In genomic region chr17:81918762-81919545, GRCh38 we compare ENCODE assay signal across 8 cellular contexts. TPM values are rescaled to one million over a fixed set of nuclear protein-coding genes. Genes with fewer than 3 reads are reported as not detected.
DNase-seq lines count a peak whose midpoint lies in the region; ATAC-seq and TF ChIP-seq lines count a peak whose summit lies in the region.

No MANE protein-coding gene starts in this region.

- no TSS peak for BruUV-seq in MCF 10A (replicated peaks; lab: Mats Ljungman, UMichigan)

- intact Hi-C loops in MCF 10A (cut with micrococcal nuclease) (loop anchor here (10.0 kb wide), 1 partner anchor 54 kb away; the partner anchor contains the start of gene P4HB), breast epithelium (cut with DNase I; ENCODE audit: low total_unique reads) (no loop called here), vagina (cut with DNase I) (no loop called here)

- TF ChIP-seq POLR2A in breast epithelium (IDR thresholded peaks at IDR 0.05) = no peak
- TF ChIP-seq POLR2A in vagina (IDR thresholded peaks at IDR 0.05) = no peak

- H3K36me3 Mint-ChIP-seq in MCF 10A (ENCODE audit: insufficient read depth, unreplicated experiment) = peaks cover 63% of the 10 kb centered on the region

- no peaks in the 10 kb centered on the region for H3K27me3 Mint-ChIP-seq in MCF 10A (ENCODE audit: insufficient read depth, unreplicated experiment)

- peaks cover 9 to 12% of the 10 kb centered on the region in 2 donors for H3K4me1 ChIP-seq in breast epithelium
- H3K4me1 ChIP-seq in vagina = peaks cover 43% of the 10 kb centered on the region

- ATAC-seq in left lobe of liver (peak; percentile 12), HG03520 (IDR thresholded peaks at IDR 0.05; ENCODE audit: unreplicated experiment) (no peak)

- H3K27ac Mint-ChIP-seq in MCF 10A (ENCODE audit: low read depth, unreplicated experiment) = no peak overlapping the region

- H3K36me3 ChIP-seq in breast epithelium (no peaks in the 10 kb centered on the region), vagina (peaks cover 0 to 24% of the 10 kb centered on the region in 2 donors)

- H3K27me3 ChIP-seq in breast epithelium (no peaks in the 10 kb centered on the region), vagina (no peaks in the 10 kb centered on the region)

- H3K9me3 ChIP-seq in breast epithelium = no peaks in the 10 kb centered on the region
- H3K9me3 ChIP-seq in vagina = no peaks in the 10 kb centered on the region

- POLR2A ChIA-PET in MCF 10A (lab: Yijun Ruan, JAX) = no interaction called here

- CTCF ChIA-PET in MCF 10A (lab: Yijun Ruan, JAX) = no interaction called here

- no peaks in the 10 kb centered on the region for H3K9me3 Mint-ChIP-seq in MCF 10A (ENCODE audit: unreplicated experiment)

- no peak for TF ChIP-seq CTCF in MCF 10A (IDR thresholded peaks at IDR 0.05; ENCODE audit: unreplicated experiment)
- TF ChIP-seq CTCF in breast epithelium (IDR thresholded peaks at IDR 0.05) = no peak
- TF ChIP-seq CTCF in vagina (IDR thresholded peaks at IDR 0.05) = no peak

- peak overlapping the region; percentile 87 for H3K4me3 Mint-ChIP-seq in MCF 10A (ENCODE audit: unreplicated experiment)

- H3K27ac ChIP-seq in breast epithelium = no peak overlapping the region
- H3K27ac ChIP-seq in vagina = peak overlapping the region; percentile 66

- DNase-seq in MCF 10A (ENCODE audit: unreplicated experiment) (no peak), breast epithelium (ENCODE audit: low spot score in 2 of 2) (no peak), UCSD-AML1 (lab: John Stamatoyannopoulos, UW; ENCODE audit: unreplicated experiment) (peak; percentile 52), left lobe of liver (ENCODE audit: low spot score) (no peak), vagina (ENCODE audit: extremely low spot score in 2 of 2) (no peak), AG08395 (ENCODE audit: low spot score) (no peak), DMS153 (lab: John Stamatoyannopoulos, UW) (no peak)

- peaks cover 27% of the 10 kb centered on the region for H3K4me1 Mint-ChIP-seq in MCF 10A (ENCODE audit: insufficient read depth, unreplicated experiment)

- H3K4me3 ChIP-seq in breast epithelium = no peak overlapping the region
- H3K4me3 ChIP-seq in vagina = peak overlapping the region in 1 of 2 donors; percentile 59

RNA-seq across cellular contexts. Expression of gene SIRT7, which starts 1.0 kb away (rescaled TPM):
- total RNA-seq in MCF 10A (2022) = 36.6 and 44.8 TPM in 2 replicates
- 10 to 100 TPM; 20.6 to 27.2 (median 25.8) TPM for total RNA-seq in breast epithelium
- 18.0 TPM for total RNA-seq in left lobe of liver
- total RNA-seq in vagina = 47.9 TPM

RNA-seq across cellular contexts. Expression of gene PCYT2, which starts 7.8 kb away (rescaled TPM):
- total RNA-seq in MCF 10A (2022) = 26.5 and 26.8 TPM in 2 replicates
- 10 to 100 TPM; 22.9 to 69.4 (median 35.9) TPM for total RNA-seq in breast epithelium
- 113 TPM for total RNA-seq in left lobe of liver
- 28.0 TPM for total RNA-seq in vagina

RNA-seq across cellular contexts. Expression of gene MAFG, which starts 8.6 kb away (rescaled TPM):
- 38.1 and 48.9 TPM in 2 replicates for total RNA-seq in MCF 10A (2022)
- total RNA-seq in breast epithelium = 10 to 100 TPM; 12.3 to 15.2 (median 14.1) TPM
- total RNA-seq in left lobe of liver = 12.6 TPM
- total RNA-seq in vagina = 18.9 TPM

RNA-seq across cellular contexts. Expression of gene NPB, which starts 16.9 kb away (rescaled TPM):
- total RNA-seq in MCF 10A (2022) = 0.28 TPM in 1 of 2 replicates, not detected in the other
- total RNA-seq in breast epithelium = 1 to 10 TPM in 1 of 3 donors, not detected in 2; 2.0 TPM
- total RNA-seq in left lobe of liver = 0.13 TPM
- 4.7 TPM for total RNA-seq in vagina

RNA-seq across cellular contexts. Expression of gene PYCR1, which starts 18.1 kb away (rescaled TPM):
- total RNA-seq in MCF 10A (2022) (151 and 154 TPM in 2 replicates), breast epithelium (10 to 100 TPM in 2 of 3 donors, 1 to 10 TPM in 1; 3.0 to 30.2 (median 15.5) TPM), left lobe of liver (5.2 TPM), vagina (9.1 TPM)
